ENCODE assay signal across 11 cellular contexts in genomic region chr13:112726018-112726767, GRCh38. TPM values are rescaled to one million over a fixed set of nuclear protein-coding genes. Genes with fewer than 3 reads are reported as not detected.
A peak's percentile ranks its signal among the peaks of the same experiment; 100 is the strongest.
DNase-seq lines count a peak whose midpoint lies in the region; ATAC-seq, FAIRE-seq and TF ChIP-seq lines count a peak whose summit lies in the region.
"Had no signal": no experiment of that assay in that cellular context is flagged by ENCODE, and none has a peak within 500 bp of the region (broad histone marks: within the 10 kb centered on the region; RNA-seq: fewer than 3 reads in every experiment).

No MANE protein-coding gene starts in this region.

- H3K27me3 Mint-ChIP-seq in activated naive CD8-positive, alpha-beta T cell treated with anti-CD3 and anti-CD28 coated beads, Interleukin-2, amount 10 ng/mL, durations not matched to agents 7 days and 5 days, result no peaks in the 10 kb centered on the region
- no peaks in the 10 kb centered on the region for H3K27me3 Mint-ChIP-seq in activated naive CD8-positive, alpha-beta T cell treated with anti-CD3 and anti-CD28 coated beads for 36 hours
- no peaks in the 10 kb centered on the region for H3K27me3 Mint-ChIP-seq in stimulated activated naive B cell treated with anti-CD40 and anti-IgM and Interleukin-4, amounts not matched to agents 10 μg/mL and 1 μg/mL and 100 μg/mL, for 72 hours

- H3K79me2 ChIP-seq in H1 (ENCODE audit: control insufficient read depth in 1 of 2, insufficient read depth in 2 of 2, low read length in 2 of 2) (peaks cover 0 to 82% of the 10 kb centered on the region in 2 experiments; a peak in 2 of 4 replicates), trophoblast cell (ENCODE audit: control insufficient read depth, insufficient read depth, low read length, poor library complexity) (peaks cover 16% of the 10 kb centered on the region)

- TF ChIP-seq EP300 in H1 (IDR thresholded peaks at IDR 0.05; ENCODE audit: borderline replicate concordance in 1 of 2, low read depth in 2 of 2, low read length in 2 of 2), result no peak

- H4K20me1 ChIP-seq in H1 (replicated peaks in 1 of 2; ENCODE audit: control insufficient read depth in 1 of 2, insufficient read depth in 2 of 2, low read length in 2 of 2), result no peaks in the 10 kb centered on the region

- H3K27me3 ChIP-seq in H1 (replicated peaks in 1 of 4; ENCODE audit: control insufficient read depth in 3 of 4, extremely low read depth in 1 of 4, insufficient read depth in 3 of 4, low read length in 3 of 4) (no peaks in the 10 kb centered on the region), trophoblast cell (ENCODE audit: insufficient read depth, low read length) (no peaks in the 10 kb centered on the region)

- TF ChIP-seq POLR2A in H1 (IDR thresholded peaks at IDR 0.05; ENCODE audit: control extremely low read depth in 1 of 2, low read depth in 2 of 2, low read length in 2 of 2), result no peak

- no peak overlapping the region for H3K27ac ChIP-seq in H1 (ENCODE audit: low read depth, low read length)
- H3K27ac ChIP-seq in trophoblast cell (ENCODE audit: low read depth, low read length), result no peak overlapping the region
- H3K27ac ChIP-seq: thoracic aorta, VCaP had no signal

- DNase-seq in activated naive CD8-positive, alpha-beta T cell treated with anti-CD3 and anti-CD28 coated beads, Interleukin-2, amount 10 ng/mL, durations not matched to agents 7 days and 5 days, result no peak
- DNase-seq in activated naive CD8-positive, alpha-beta T cell treated with anti-CD3 and anti-CD28 coated beads for 36 hours, result no peak
- DNase-seq in NCI-H146 treated with DMSO at 0.1 percent for 48 hours (lab: John Stamatoyannopoulos, UW; ENCODE audit: unreplicated experiment), result peak; percentile 65
- DNase-seq in H1 (ENCODE audit: low read depth in 1 of 2, low spot score in 2 of 2), result no peak
- DNase-seq in stimulated activated naive B cell treated with anti-CD40 and anti-IgM and Interleukin-4, amounts not matched to agents 10 μg/mL and 1 μg/mL and 100 μg/mL, for 72 hours, result no peak
- DNase-seq in putamen (ENCODE audit: low spot score), result no peak
- DNase-seq in HUDEP-2 (lab: John Stamatoyannopoulos, UW; ENCODE audit: unreplicated experiment in 76 of 76), result no peak
- DNase-seq in trophoblast cell, result no peak
- DNase-seq: mucosa of descending colon had no signal

- no peaks in the 10 kb centered on the region for H3K36me3 Mint-ChIP-seq in activated naive CD8-positive, alpha-beta T cell treated with anti-CD3 and anti-CD28 coated beads, Interleukin-2, amount 10 ng/mL, durations not matched to agents 7 days and 5 days
- no peaks in the 10 kb centered on the region for H3K36me3 Mint-ChIP-seq in activated naive CD8-positive, alpha-beta T cell treated with anti-CD3 and anti-CD28 coated beads for 36 hours
- peaks cover 3 to 12% of the 10 kb centered on the region in 2 donors for H3K36me3 Mint-ChIP-seq in stimulated activated naive B cell treated with anti-CD40 and anti-IgM and Interleukin-4, amounts not matched to agents 10 μg/mL and 1 μg/mL and 100 μg/mL, for 72 hours

- H3K56ac ChIP-seq in H1 (replicated peaks; ENCODE audit: insufficient read length, low read depth, low read length), result no peak overlapping the region

- no peak overlapping the region for H3K9ac ChIP-seq in H1 (replicated peaks in 1 of 4; ENCODE audit: extremely low read depth in 1 of 4, low read depth in 3 of 4, low read length in 3 of 4)
- H3K9ac ChIP-seq in trophoblast cell (ENCODE audit: low read length), result no peak overlapping the region

- peak overlapping the region; percentile 77 for H4K8ac ChIP-seq in H1 (ENCODE audit: extremely low read depth, insufficient read depth, low read length)
- no peak overlapping the region for H4K8ac ChIP-seq in trophoblast cell (ENCODE audit: low read depth, low read length)

- no peak overlapping the region for H4K12ac ChIP-seq in trophoblast cell (ENCODE audit: low read depth, low read length)

- H3K9me3 Mint-ChIP-seq in activated naive CD8-positive, alpha-beta T cell treated with anti-CD3 and anti-CD28 coated beads, Interleukin-2, amount 10 ng/mL, durations not matched to agents 7 days and 5 days, result no peaks in the 10 kb centered on the region
- H3K9me3 Mint-ChIP-seq in activated naive CD8-positive, alpha-beta T cell treated with anti-CD3 and anti-CD28 coated beads for 36 hours, result no peaks in the 10 kb centered on the region
- no peaks in the 10 kb centered on the region for H3K9me3 Mint-ChIP-seq in stimulated activated naive B cell treated with anti-CD40 and anti-IgM and Interleukin-4, amounts not matched to agents 10 μg/mL and 1 μg/mL and 100 μg/mL, for 72 hours

- POLR2A ChIA-PET in activated naive CD8-positive, alpha-beta T cell treated with anti-CD3 and anti-CD28 coated beads, Interleukin-2, amount 10 ng/mL, durations not matched to agents 7 days and 5 days (lab: Charles Lee), result no interaction called here
- POLR2A ChIA-PET in H1 (lab: Charles Lee; ENCODE audit: partially characterized antibody), result interaction anchor here (0.6 to 3.9 kb wide), 6 partner anchors 8 to 23 kb away, joined by 3 to 19 read pairs (median 4); no protein-coding TSS in a partner anchor

- H2BK5ac ChIP-seq in H1 (ENCODE audit: low read depth, low read length) (peak overlapping the region; percentile 88), trophoblast cell (ENCODE audit: low read depth, low read length, poor library complexity) (no peak overlapping the region)

- H3K4ac ChIP-seq in H1 (replicated peaks; ENCODE audit: insufficient read length, low read depth, low read length) (no peak overlapping the region), trophoblast cell (ENCODE audit: low read depth, low read length) (no peak overlapping the region)

- peak overlapping the region; percentile 75; the same call in 1 of the 2 replicates for H2BK20ac ChIP-seq in H1 (ENCODE audit: low read length)

- H2AK5ac ChIP-seq in H1 (ENCODE audit: low read depth, low read length) (no peak overlapping the region), trophoblast cell (ENCODE audit: low read length) (no peak overlapping the region)

- H3K4me2 ChIP-seq in H1 (ENCODE audit: insufficient read depth in 1 of 2, low read depth in 2 of 2, low read length in 2 of 2) (no peak overlapping the region), trophoblast cell (ENCODE audit: low read length) (no peak overlapping the region)

- H3K4me3 ChIP-seq in H1 (ENCODE audit: extremely low read depth in 1 of 4, insufficient read depth in 2 of 4, low read depth in 3 of 4, low read length in 4 of 4) (no peak overlapping the region), trophoblast cell (ENCODE audit: low read depth, low read length) (no peak overlapping the region)
- H3K4me3 ChIP-seq: mucosa of descending colon, thoracic aorta had no signal

- H3K4me1 ChIP-seq in H1 (replicated peaks in 1 of 4; ENCODE audit: control insufficient read depth in 3 of 4, insufficient read depth in 4 of 4, low read length in 3 of 4) (peaks cover 3 to 38% (median 20%) of the 10 kb centered on the region in 4 experiments), trophoblast cell (ENCODE audit: control insufficient read depth in 1 of 2, insufficient read depth in 2 of 2, low read length in 2 of 2) (peaks cover 23 to 29% of the 10 kb centered on the region in 2 experiments)

- 80% methylated on average over 15 of the region's 17 CpGs; no CpG with 5 or more reads in 1 of the 2 experiments for WGBS in H1 (ENCODE audit: extremely low coverage in 1 of 2, insufficient coverage in 1 of 2, insufficient read length in 1 of 2, insufficient replicate concordance in 2 of 2, low coverage in 1 of 2, low lambda C conversion rate in 2 of 2, missing lambda C conversion rate in 1 of 2), 2 experiments
- no CpG with 5 or more reads among the region's 17 CpGs for WGBS in trophoblast cell (ENCODE audit: extremely low coverage, insufficient coverage, insufficient read length)

- peak overlapping the region; percentile 72 for H3K4me3 Mint-ChIP-seq in activated naive CD8-positive, alpha-beta T cell treated with anti-CD3 and anti-CD28 coated beads, Interleukin-2, amount 10 ng/mL, durations not matched to agents 7 days and 5 days
- no peak overlapping the region for H3K4me3 Mint-ChIP-seq in activated naive CD8-positive, alpha-beta T cell treated with anti-CD3 and anti-CD28 coated beads for 36 hours
- no peak overlapping the region for H3K4me3 Mint-ChIP-seq in stimulated activated naive B cell treated with anti-CD40 and anti-IgM and Interleukin-4, amounts not matched to agents 10 μg/mL and 1 μg/mL and 100 μg/mL, for 72 hours

- TF ChIP-seq CTCF in H1 (IDR thresholded peaks at IDR 0.05; ENCODE audit: control extremely low read depth in 1 of 3, insufficient read depth in 1 of 3, low read depth in 1 of 3, low read length in 3 of 3), result no peak

- ATAC-seq in activated naive CD8-positive, alpha-beta T cell treated with anti-CD3 and anti-CD28 coated beads, Interleukin-2, amount 10 ng/mL, durations not matched to agents 7 days and 5 days (ENCODE audit: low read depth), result peak; percentile 32
- ATAC-seq in stimulated activated naive B cell treated with anti-CD40 and anti-IgM and Interleukin-4, amounts not matched to agents 10 μg/mL and 1 μg/mL and 100 μg/mL, for 72 hours (replicated peaks), result peak; percentile 41 to 42
- ATAC-seq: mucosa of descending colon had no signal

- H3K36me3 ChIP-seq in H1 (ENCODE audit: control insufficient read depth in 2 of 4, insufficient read depth in 4 of 4, low read length in 3 of 4), result no peaks in the 10 kb centered on the region
- H3K36me3 ChIP-seq in trophoblast cell (ENCODE audit: control insufficient read depth in 1 of 2, insufficient read depth in 2 of 2, low read length in 2 of 2), result peaks cover 0 to 3% of the 10 kb centered on the region in 2 experiments
- H3K36me3 ChIP-seq: thoracic aorta had no signal

- peaks cover 17% of the 10 kb centered on the region for H3K4me1 Mint-ChIP-seq in activated naive CD8-positive, alpha-beta T cell treated with anti-CD3 and anti-CD28 coated beads, Interleukin-2, amount 10 ng/mL, durations not matched to agents 7 days and 5 days
- peaks cover 24% of the 10 kb centered on the region for H3K4me1 Mint-ChIP-seq in activated naive CD8-positive, alpha-beta T cell treated with anti-CD3 and anti-CD28 coated beads for 36 hours
- peaks cover 18 to 20% of the 10 kb centered on the region in 2 donors for H3K4me1 Mint-ChIP-seq in stimulated activated naive B cell treated with anti-CD40 and anti-IgM and Interleukin-4, amounts not matched to agents 10 μg/mL and 1 μg/mL and 100 μg/mL, for 72 hours

- TF ChIP-seq RAD21 in H1 (IDR thresholded peaks at IDR 0.05 in 1 of 2, conservative IDR thresholded peaks at IDR 0.05 in 1 of 2; ENCODE audit: low read depth in 2 of 2, low read length in 2 of 2), result no peak

- peak overlapping the region; percentile 74 for H3K27ac Mint-ChIP-seq in activated naive CD8-positive, alpha-beta T cell treated with anti-CD3 and anti-CD28 coated beads, Interleukin-2, amount 10 ng/mL, durations not matched to agents 7 days and 5 days
- no peak overlapping the region for H3K27ac Mint-ChIP-seq in activated naive CD8-positive, alpha-beta T cell treated with anti-CD3 and anti-CD28 coated beads for 36 hours
- peak overlapping the region; percentile 31 for H3K27ac Mint-ChIP-seq in stimulated activated naive B cell treated with anti-CD40 and anti-IgM and Interleukin-4, amounts not matched to agents 10 μg/mL and 1 μg/mL and 100 μg/mL, for 72 hours

- no peak overlapping the region for H3K14ac ChIP-seq in H1 (ENCODE audit: insufficient read length)
- H3K14ac ChIP-seq in trophoblast cell (ENCODE audit: low read length), result no peak overlapping the region

- H3K23me2 ChIP-seq in H1 (ENCODE audit: low read depth, low read length), result no peaks in the 10 kb centered on the region; the same call in 1 of the 2 replicates

- no peak overlapping the region; the same call in 1 of the 2 replicates for H2BK15ac ChIP-seq in H1 (ENCODE audit: low read length)

- peak overlapping the region; percentile 82; the same call in 1 of the 2 replicates for H2BK12ac ChIP-seq in H1 (ENCODE audit: low read depth, low read length)
- H2BK12ac ChIP-seq in trophoblast cell (ENCODE audit: low read length), result no peak overlapping the region

- no peak overlapping the region for H4K5ac ChIP-seq in H1 (ENCODE audit: insufficient read length, low read depth, low read length)

- CTCF ChIA-PET in H1 (lab: Charles Lee; ENCODE audit: partially characterized antibody), result interaction anchor here (0.6 to 2.1 kb wide), 7 partner anchors 10 to 149 kb away, joined by 3 to 13 read pairs (median 4); no protein-coding TSS in a partner anchor

- H4K91ac ChIP-seq in H1 (replicated peaks; ENCODE audit: insufficient read length, low read length) (peak overlapping the region; percentile 85), trophoblast cell (ENCODE audit: low read depth, low read length) (no peak overlapping the region)

- FAIRE-seq in H1 (lab: Jason Lieb, UNC), result no peak

- H3K18ac ChIP-seq in H1 (ENCODE audit: extremely low read depth, low read length), result peak overlapping the region; percentile 5; the same call in 1 of the 2 replicates
- H3K18ac ChIP-seq in trophoblast cell (ENCODE audit: low read length), result no peak overlapping the region

- H3K79me1 ChIP-seq in H1 (ENCODE audit: low read depth, low read length) (peaks cover 21% of the 10 kb centered on the region), trophoblast cell (ENCODE audit: low read length) (peaks cover 15% of the 10 kb centered on the region)

- H3K23ac ChIP-seq in H1 (ENCODE audit: insufficient read length), result no peak overlapping the region
- H3K23ac ChIP-seq in trophoblast cell (ENCODE audit: low read length), result no peak overlapping the region

- H2AFZ ChIP-seq in H1 (ENCODE audit: low read length), result no peak overlapping the region
- no peak overlapping the region for H2AFZ ChIP-seq in trophoblast cell (ENCODE audit: insufficient read depth, low read length, poor library complexity)

- H3K9me3 ChIP-seq in H1 (ENCODE audit: insufficient read depth in 2 of 2, low read depth in 1 of 2, low read length in 1 of 2) (peaks cover 0 to 2% of the 10 kb centered on the region in 2 experiments; a peak in 1 of 4 replicates), trophoblast cell (ENCODE audit: insufficient read depth, low read depth, low read length) (peaks cover 2% of the 10 kb centered on the region)
- H3K9me3 ChIP-seq: mucosa of descending colon, thoracic aorta had no signal

- H2BK120ac ChIP-seq in H1 (replicated peaks; ENCODE audit: low read depth, low read length) (no peak overlapping the region), trophoblast cell (ENCODE audit: insufficient read depth, low read length, poor library complexity) (no peak overlapping the region)

RNA-seq across cellular contexts. Expression of gene ATP11A, which starts 36.4 kb away (rescaled TPM):
- 10 to 100 TPM; 36.5 to 38.2 TPM for total RNA-seq in activated naive CD8-positive, alpha-beta T cell treated with anti-CD3 and anti-CD28 coated beads, Interleukin-2, amount 10 ng/mL, durations not matched to agents 7 days and 5 days
- 10 to 100 TPM; 27.6 to 32.5 TPM for total RNA-seq in activated naive CD8-positive, alpha-beta T cell treated with anti-CD3 and anti-CD28 coated beads for 36 hours
- total RNA-seq in H1 (2021; fragmentation: NEBNext Ultra II Directional; extraction: Animal tissue kit (Norgen Biotek cat#: 25700)), result 72.9 and 78.5 TPM in 2 replicates
- 28.8 and 30.7 TPM in 2 replicates for polyA plus RNA-seq in H1 (2011; rRNA removed)
- 14.9 TPM for polyA plus RNA-seq in H1 (2011; cell fraction: cytosol; rRNA removed)
- 83.2 TPM for polyA plus RNA-seq in H1 (2011; cell fraction: nucleus; rRNA removed)
- polyA plus RNA-seq in H1 (2012, experiment 1 of 2), result 31.1 to 42.5 TPM (median 35.7 TPM) in 4 replicates
- polyA plus RNA-seq in H1 (2012, experiment 2 of 2), result 4.6 TPM
- polyA plus RNA-seq in H1 (2013, experiment 1 of 2), result 30.6 TPM
- polyA plus RNA-seq in H1 (2013, experiment 2 of 2), result 28.1 TPM
- 35.6 and 46.4 TPM in 2 replicates for polyA minus RNA-seq in H1 (2011; rRNA and poly(A)+ RNA removed)
- polyA minus RNA-seq in H1 (2011; cell fraction: cytosol; rRNA and poly(A)+ RNA removed), result 49.0 TPM
- 68.1 TPM for polyA minus RNA-seq in H1 (2011; cell fraction: nucleus; rRNA and poly(A)+ RNA removed)
- 28.9 and 29.2 TPM in 2 replicates for polyA plus RNA-seq in trophoblast cell (2013)
